8 cellular contexts compared by ENCODE assay signal in genomic region chr5:144820285-144820684, GRCh38.
"Had no signal": no experiment of that assay in that cellular context is flagged by ENCODE, and none has a peak within 500 bp of the region (broad histone marks: within the 10 kb centered on the region; RNA-seq: fewer than 3 reads in every experiment).

No MANE protein-coding gene starts in this region.

- H3K4me3 ChIP-seq: GM23248, HAP-1 had no signal

- H3K36me3 ChIP-seq: HAP-1 had no signal

- H3K9me3 ChIP-seq: HAP-1 had no signal

- H2AFZ ChIP-seq: GM23248 had no signal

- DNase-seq: GM23248, GOT3, H7, HFFc6 had no signal

- H3K4me1 ChIP-seq: HAP-1 had no signal

- ATAC-seq: HCT116, HepG2 had no signal

- H3K27ac ChIP-seq: GM23248, HL-60 had no signal
